Comparison of ENCODE assay signal across 14 cellular contexts in genomic region chr11:19428206-19429001, GRCh38.
DNase-seq lines count a peak whose midpoint lies in the region; FAIRE-seq and TF ChIP-seq lines count a peak whose summit lies in the region.
"Had no signal": no experiment of that assay in that cellular context is flagged by ENCODE, and none has a peak within 500 bp of the region (broad histone marks: within the 10 kb centered on the region; RNA-seq: fewer than 3 reads in every experiment).

No MANE protein-coding gene starts in this region.

- H3K4me3 ChIP-seq in breast epithelium (no peak overlapping the region), H1 (ENCODE audit: extremely low read depth in 1 of 4, insufficient read depth in 2 of 4, low read depth in 3 of 4, low read length in 4 of 4) (no peak overlapping the region), stomach (no peak overlapping the region), SK-N-SH (ENCODE audit: low read depth in 2 of 2, low read length in 1 of 2) (no peak overlapping the region)

- no peak overlapping the region for H3K14ac ChIP-seq in H1 (ENCODE audit: insufficient read length)

- no peaks in the 10 kb centered on the region for H3K9me2 ChIP-seq in SK-N-SH

- H2BK120ac ChIP-seq in H1 (replicated peaks; ENCODE audit: low read depth, low read length) = no peak overlapping the region

- H3K23me2 ChIP-seq in H1 (ENCODE audit: low read depth, low read length) = no peaks in the 10 kb centered on the region

- DNase-seq in MCF 10A (ENCODE audit: unreplicated experiment) = peak; percentile 51
- no peak for DNase-seq in breast epithelium (ENCODE audit: low spot score in 2 of 2)
- peak; percentile 65 to 84 for DNase-seq in NCI-H524 (lab: John Stamatoyannopoulos, UW)
- no peak for DNase-seq in H1 (ENCODE audit: low read depth in 1 of 2, low spot score in 2 of 2)
- DNase-seq in stomach = no peak
- DNase-seq in GM10248 (ENCODE audit: extremely low spot score) = no peak
- DNase-seq in SK-N-SH = no peak
- no peak for DNase-seq in T-helper 1 cell
- DNase-seq: activated T-cell treated with anti-CD3 and anti-CD28 coated beads, Interleukin-2, amount 50 U/mL, for 24 hours; AML-193; KG1; stimulated activated CD4-positive, alpha-beta T cell treated with anti-CD3 and anti-CD28 coated beads, Interleukin-2, amount 100 ng/mL, for 24 hours had no signal

- CTCF ChIA-PET in MCF 10A (lab: Yijun Ruan, JAX) (interaction anchor here (0.5 to 1.7 kb wide), 4 partner anchors 17 to 819 kb away, joined by 3 to 5 read pairs (median 3); no protein-coding TSS in a partner anchor), H1 (lab: Charles Lee; ENCODE audit: partially characterized antibody) (interaction anchor here (0.7 to 2.1 kb wide), 13 partner anchors 9 to 657 kb away, joined by 3 to 9 read pairs (median 4); no protein-coding TSS in a partner anchor), GM10248 (lab: Yijun Ruan, JAX) (interaction anchor here (1.2 to 1.8 kb wide), 5 partner anchors 7 to 125 kb away, joined by 3 to 6 read pairs (median 3); no protein-coding TSS in a partner anchor), SK-N-SH (lab: Yijun Ruan, JAX) (interaction anchor here (0.7 to 0.8 kb wide), 2 partner anchors 84 to 125 kb away, joined by 3 to 4 read pairs; no protein-coding TSS in a partner anchor)

- TF ChIP-seq RAD21 in H1 (IDR thresholded peaks at IDR 0.05 in 1 of 2, conservative IDR thresholded peaks at IDR 0.05 in 1 of 2; ENCODE audit: low read depth in 2 of 2, low read length in 2 of 2) = no peak; a peak in 1 of 4 replicates
- TF ChIP-seq RAD21 in SK-N-SH (IDR thresholded peaks at IDR 0.05; ENCODE audit: low read length) = no peak

- TF ChIP-seq CTCF in MCF 10A (IDR thresholded peaks at IDR 0.05; ENCODE audit: unreplicated experiment) = no peak
- TF ChIP-seq CTCF in breast epithelium (IDR thresholded peaks at IDR 0.05) = no peak
- peak in 2 of 3 experiments; percentile 9 to 28; a peak in 2 of 4 replicates for TF ChIP-seq CTCF in H1 (IDR thresholded peaks at IDR 0.05; ENCODE audit: control extremely low read depth in 1 of 3, insufficient read depth in 1 of 3, low read depth in 1 of 3, low read length in 3 of 3)
- TF ChIP-seq CTCF in stomach (IDR thresholded peaks at IDR 0.05) = no peak
- no peak for TF ChIP-seq CTCF in GM10248 (IDR thresholded peaks at IDR 0.05; ENCODE audit: control extremely low read depth, extremely low read depth, low read depth, missing control alignments)
- TF ChIP-seq CTCF in SK-N-SH (IDR thresholded peaks at IDR 0.05) = no peak

- 79% methylated on average over 8 of the region's 8 CpGs; no CpG with 5 or more reads in 1 of the 2 experiments for WGBS in H1 (ENCODE audit: extremely low coverage in 1 of 2, insufficient coverage in 1 of 2, insufficient read length in 1 of 2, insufficient replicate concordance in 2 of 2, low coverage in 1 of 2, low lambda C conversion rate in 2 of 2, missing lambda C conversion rate in 1 of 2), 2 experiments
- WGBS in stomach, 5 donors = 42 to 64% (median 58%) methylated on average over 8 of the region's 8 CpGs
- 47% methylated on average over 8 of the region's 8 CpGs for whole genome bisulfite sequencing in SK-N-SH (ENCODE audit: low lambda C conversion rate)

- H4K91ac ChIP-seq in H1 (replicated peaks; ENCODE audit: insufficient read length, low read length) = no peak overlapping the region

- H3K79me2 ChIP-seq in H1 (ENCODE audit: control insufficient read depth in 1 of 2, insufficient read depth in 2 of 2, low read length in 2 of 2) (no peaks in the 10 kb centered on the region), SK-N-SH (ENCODE audit: insufficient read depth) (no peaks in the 10 kb centered on the region)

- H3K79me1 ChIP-seq in H1 (ENCODE audit: low read depth, low read length) = no peaks in the 10 kb centered on the region; the same call in 1 of the 2 replicates

- no peak for TF ChIP-seq POLR2A in breast epithelium (IDR thresholded peaks at IDR 0.05)
- no peak for TF ChIP-seq POLR2A in H1 (IDR thresholded peaks at IDR 0.05; ENCODE audit: control extremely low read depth in 1 of 2, low read depth in 2 of 2, low read length in 2 of 2)
- TF ChIP-seq POLR2A in stomach (IDR thresholded peaks at IDR 0.05) = no peak

- H3K4me1 ChIP-seq in breast epithelium (no peaks in the 10 kb centered on the region), H1 (replicated peaks in 1 of 4; ENCODE audit: control insufficient read depth in 3 of 4, insufficient read depth in 4 of 4, low read length in 3 of 4) (peaks cover 0 to 16% (median 5%) of the 10 kb centered on the region in 4 experiments; a peak in 3 of 7 replicates), stomach (peaks cover 17 to 49% (median 34%) of the 10 kb centered on the region in 4 donors), SK-N-SH (ENCODE audit: control insufficient read depth in 1 of 2, insufficient read depth in 2 of 2, low read depth in 1 of 2, low read length in 1 of 2) (peaks cover 0 to 2% of the 10 kb centered on the region in 2 experiments; a peak in 1 of 4 replicates)

- no peaks in the 10 kb centered on the region for H3K36me3 Mint-ChIP-seq in MCF 10A (ENCODE audit: insufficient read depth, unreplicated experiment)

- H3K23ac ChIP-seq in H1 (ENCODE audit: insufficient read length) = no peak overlapping the region

- peaks cover 0 to 5% of the 10 kb centered on the region in 2 donors for H3K27me3 ChIP-seq in breast epithelium
- H3K27me3 ChIP-seq in H1 (replicated peaks in 1 of 4; ENCODE audit: control insufficient read depth in 3 of 4, extremely low read depth in 1 of 4, insufficient read depth in 3 of 4, low read length in 3 of 4) = 0 out of 7 replicates have a peak, but pooled peaks cover 0 to 2% (median 0%) of the 10 kb centered on the region in 4 experiments
- no peaks in the 10 kb centered on the region for H3K27me3 ChIP-seq in stomach
- H3K27me3 ChIP-seq in SK-N-SH (ENCODE audit: insufficient read depth) = peaks cover 26% of the 10 kb centered on the region; the same call in 1 of the 2 replicates

- H4K20me1 ChIP-seq in H1 (replicated peaks in 1 of 2; ENCODE audit: control insufficient read depth in 1 of 2, insufficient read depth in 2 of 2, low read length in 2 of 2) = no peaks in the 10 kb centered on the region
- no peaks in the 10 kb centered on the region for H4K20me1 ChIP-seq in SK-N-SH (ENCODE audit: insufficient read depth)

- H3F3A ChIP-seq in SK-N-SH (replicated peaks; ENCODE audit: insufficient read depth) = no peaks in the 10 kb centered on the region

- H3K4ac ChIP-seq in H1 (replicated peaks; ENCODE audit: insufficient read length, low read depth, low read length) = no peak overlapping the region

- no peak overlapping the region for H2BK5ac ChIP-seq in H1 (ENCODE audit: low read depth, low read length)

- H3K9me3 ChIP-seq in breast epithelium (no peaks in the 10 kb centered on the region), H1 (ENCODE audit: insufficient read depth in 2 of 2, low read depth in 1 of 2, low read length in 1 of 2) (no peaks in the 10 kb centered on the region), stomach (no peaks in the 10 kb centered on the region), SK-N-SH (no peaks in the 10 kb centered on the region)

- H4K5ac ChIP-seq in H1 (ENCODE audit: insufficient read length, low read depth, low read length) = no peak overlapping the region

- no peak overlapping the region for H2BK15ac ChIP-seq in H1 (ENCODE audit: low read length)

- no peak overlapping the region for H4K8ac ChIP-seq in H1 (ENCODE audit: extremely low read depth, insufficient read depth, low read length)

- no peak for FAIRE-seq in H1 (lab: Jason Lieb, UNC)
- FAIRE-seq: astrocyte, GM18507 had no signal

- H3K36me3 ChIP-seq in breast epithelium (no peaks in the 10 kb centered on the region), H1 (ENCODE audit: control insufficient read depth in 2 of 4, insufficient read depth in 4 of 4, low read length in 3 of 4) (no peaks in the 10 kb centered on the region), stomach (no peaks in the 10 kb centered on the region), SK-N-SH (replicated peaks in 1 of 2; ENCODE audit: control insufficient read depth in 1 of 2, insufficient read depth in 2 of 2, low read length in 1 of 2) (no peaks in the 10 kb centered on the region)

- POLR2A ChIA-PET in MCF 10A (lab: Yijun Ruan, JAX) = no interaction called here
- POLR2A ChIA-PET in H1 (lab: Charles Lee; ENCODE audit: partially characterized antibody) = no interaction called here
- POLR2A ChIA-PET in GM10248 (lab: Yijun Ruan, JAX) = no interaction called here
- POLR2A ChIA-PET in SK-N-SH (lab: Yijun Ruan, JAX) = no interaction called here

- BruUV-seq in MCF 10A (replicated peaks; lab: Mats Ljungman, UMichigan) = no TSS peak

- H3K27ac Mint-ChIP-seq in MCF 10A (ENCODE audit: low read depth, unreplicated experiment) = no peak overlapping the region
- H3K27ac Mint-ChIP-seq: activated T-cell treated with anti-CD3 and anti-CD28 coated beads, Interleukin-2, amount 50 U/mL, for 24 hours had no signal

- H2AFZ ChIP-seq in H1 (ENCODE audit: low read length) (no peak overlapping the region), SK-N-SH (ENCODE audit: low read depth) (no peak overlapping the region)

- H3K9me3 Mint-ChIP-seq in MCF 10A (ENCODE audit: unreplicated experiment) = no peaks in the 10 kb centered on the region
- H3K9me3 Mint-ChIP-seq: activated T-cell treated with anti-CD3 and anti-CD28 coated beads, Interleukin-2, amount 50 U/mL, for 24 hours had no signal

- peaks cover 45% of the 10 kb centered on the region for H3K27me3 Mint-ChIP-seq in MCF 10A (ENCODE audit: insufficient read depth, unreplicated experiment)

- H3K4me2 ChIP-seq in H1 (ENCODE audit: insufficient read depth in 1 of 2, low read depth in 2 of 2, low read length in 2 of 2) = no peak overlapping the region
- H3K4me2 ChIP-seq in SK-N-SH = no peak overlapping the region

- H3K4me3 Mint-ChIP-seq in MCF 10A (ENCODE audit: unreplicated experiment) = no peak overlapping the region
- H3K4me3 Mint-ChIP-seq: activated T-cell treated with anti-CD3 and anti-CD28 coated beads, Interleukin-2, amount 50 U/mL, for 24 hours had no signal

- TF ChIP-seq EP300 in H1 (IDR thresholded peaks at IDR 0.05; ENCODE audit: borderline replicate concordance in 1 of 2, low read depth in 2 of 2, low read length in 2 of 2) (no peak), stomach (IDR thresholded peaks at IDR 0.05) (no peak), SK-N-SH (IDR thresholded peaks at IDR 0.05; ENCODE audit: borderline replicate concordance in 1 of 2, low read depth in 1 of 2, low read length in 1 of 2) (no peak)

- H3K56ac ChIP-seq in H1 (replicated peaks; ENCODE audit: insufficient read length, low read depth, low read length) = no peak overlapping the region

- no peak overlapping the region for H3K9ac ChIP-seq in H1 (replicated peaks in 1 of 4; ENCODE audit: extremely low read depth in 1 of 4, low read depth in 3 of 4, low read length in 3 of 4)
- no peak overlapping the region for H3K9ac ChIP-seq in SK-N-SH

- peaks cover 11% of the 10 kb centered on the region for H3K4me1 Mint-ChIP-seq in MCF 10A (ENCODE audit: insufficient read depth, unreplicated experiment)

- H3K27ac ChIP-seq in breast epithelium (no peak overlapping the region), H1 (ENCODE audit: low read depth, low read length) (no peak overlapping the region), stomach (peak overlapping the region; percentile 52 to 77 (median 70)), SK-N-SH (ENCODE audit: low read depth in 2 of 2, low read length in 1 of 2) (no peak overlapping the region)

- intact Hi-C loops in MCF 10A (cut with micrococcal nuclease) = no loop called here
- intact Hi-C loops in breast epithelium (cut with DNase I; ENCODE audit: low total_unique reads) = no loop called here
- intact Hi-C loops in stomach (cut with DNase I; ENCODE audit: low total_unique reads) = no loop called here

- H2AK5ac ChIP-seq in H1 (ENCODE audit: low read depth, low read length) = no peak overlapping the region

- H2BK20ac ChIP-seq in H1 (ENCODE audit: low read length) = no peak overlapping the region

- no peak overlapping the region for H2BK12ac ChIP-seq in H1 (ENCODE audit: low read depth, low read length)

- no peak overlapping the region for H3K18ac ChIP-seq in H1 (ENCODE audit: extremely low read depth, low read length)

Comparison
In these comparisons a context has a peak if more than half of its experiments do, and no peak if none do; other contexts are left out.
1. DNase-seq: peak in MCF 10A (single experiment) and NCI-H524 (2 of 2); none in breast epithelium (0 of 2), H1 (0 of 2), stomach (single experiment), GM10248 (single experiment), SK-N-SH (single experiment) and T-helper 1 cell (0 of 5).
2. CTCF ChIP-seq: peak in H1 (2 of 3); none in MCF 10A (single experiment), breast epithelium (0 of 3), stomach (0 of 7), GM10248 (single experiment) and SK-N-SH (single experiment).
3. H3K27ac ChIP-seq: peak in stomach (5 of 5); none in breast epithelium (0 of 2), H1 (single experiment) and SK-N-SH (0 of 2).